ENCODE assay signal across 19 cellular contexts in genomic region chr5:160504906-160505305, GRCh38.
"Had no signal": no experiment of that assay in that cellular context is flagged by ENCODE, and none has a peak within 500 bp of the region (broad histone marks: within the 10 kb centered on the region; RNA-seq: fewer than 3 reads in every experiment).

No MANE protein-coding gene starts in this region.

- H3K36me3 ChIP-seq: cardiac muscle cell, left ventricle myocardium inferior, prostate gland, right lobe of liver, thoracic aorta, WERI-Rb-1 had no signal

- H3K9me3 ChIP-seq: left ventricle myocardium inferior, prostate gland, right lobe of liver, SK-N-SH, thoracic aorta had no signal

- H3K27ac ChIP-seq: cardiac muscle cell, hepatocyte, left ventricle myocardium inferior, prostate gland, right lobe of liver, thoracic aorta, WERI-Rb-1 had no signal

- H3K27me3 ChIP-seq: hepatocyte, right lobe of liver had no signal

- H3K36me3 Mint-ChIP-seq: T-cell had no signal

- H3K9me3 Mint-ChIP-seq: activated CD4-positive, alpha-beta memory T cell treated with anti-CD3 and anti-CD28 coated beads, Interleukin-2, amount 10 ng/mL, durations not matched to agents 7 days and 5 days; nephron; T-cell had no signal

- H3K4me3 ChIP-seq: cardiac muscle cell, hepatocyte, left ventricle myocardium inferior, prostate gland, right lobe of liver, smooth muscle cell, thoracic aorta had no signal

- H3K4me1 ChIP-seq: prostate gland had no signal

- DNase-seq: activated CD4-positive, alpha-beta memory T cell treated with anti-CD3 and anti-CD28 coated beads, Interleukin-2, amount 10 ng/mL, durations not matched to agents 7 days and 5 days; activated CD8-positive, alpha-beta memory T cell treated with anti-CD3 and anti-CD28 coated beads, Interleukin-2, amount 50 U/mL, for 4 hours; activated naive CD4-positive, alpha-beta T cell treated with Interleukin-2 at 50 U/mL for 16 hours; kidney; left ventricle myocardium inferior; mesendoderm; right lobe of liver; SK-N-SH; stimulated activated CD4-positive, alpha-beta T cell treated with anti-CD3 and anti-CD28 coated beads, Interleukin-4, amount 100 ng/mL, for 4 hours; stimulated activated CD8-positive, alpha-beta memory T cell treated with anti-CD3 and anti-CD28 coated beads, Interleukin-4, amount 100 ng/mL, for 48 hours; T-cell; WERI-Rb-1 had no signal

- H3K4me3 Mint-ChIP-seq: activated CD4-positive, alpha-beta memory T cell treated with anti-CD3 and anti-CD28 coated beads, Interleukin-2, amount 10 ng/mL, durations not matched to agents 7 days and 5 days; nephron; T-cell had no signal

- ATAC-seq: esophagus mucosa, T-cell had no signal
